ENCODE assay signal across 16 cellular contexts in genomic region chr17:4720787-4721186, GRCh38. TPM values are rescaled to one million over a fixed set of nuclear protein-coding genes. Genes with fewer than 3 reads are reported as not detected.
DNase-seq lines count a peak whose midpoint lies in the region; ATAC-seq and TF ChIP-seq lines count a peak whose summit lies in the region.
"Had no signal": no experiment of that assay in that cellular context is flagged by ENCODE, and none has a peak within 500 bp of the region (broad histone marks: within the 10 kb centered on the region; RNA-seq: fewer than 3 reads in every experiment).

No MANE protein-coding gene starts in this region.

- H3K27ac ChIP-seq in RWPE1 (peak overlapping the region; percentile 75), left lung (peak overlapping the region; percentile 55 to 59)
- H3K27ac ChIP-seq: GM23248, tibial artery had no signal

- POLR2A ChIA-PET in RWPE1 (lab: Yijun Ruan, JAX; ENCODE audit: low non-redundant PET) = no interaction called here

- intact Hi-C loops in left lung (cut with DNase I) = no loop called here

- peaks cover 63% of the 10 kb centered on the region for H3K4me1 Mint-ChIP-seq in activated CD8-positive, alpha-beta memory T cell treated with anti-CD3 and anti-CD28 coated beads, Interleukin-2, amount 10 ng/mL, durations not matched to agents 7 days and 5 days
- peaks cover 35% of the 10 kb centered on the region for H3K4me1 Mint-ChIP-seq in stimulated activated memory B cell treated with anti-CD40 and anti-IgM and Interleukin-4, amounts not matched to agents 10 μg/mL and 1 μg/mL and 100 μg/mL, for 72 hours

- H3K4me3 ChIP-seq in left lung = no peak overlapping the region
- H3K4me3 ChIP-seq: GM23248, tibial artery had no signal

- no peaks in the 10 kb centered on the region for H3K9me3 Mint-ChIP-seq in activated CD8-positive, alpha-beta memory T cell treated with anti-CD3 and anti-CD28 coated beads, Interleukin-2, amount 10 ng/mL, durations not matched to agents 7 days and 5 days (ENCODE audit: low read depth)
- H3K9me3 Mint-ChIP-seq in stimulated activated memory B cell treated with anti-CD40 and anti-IgM and Interleukin-4, amounts not matched to agents 10 μg/mL and 1 μg/mL and 100 μg/mL, for 72 hours = no peaks in the 10 kb centered on the region
- H3K9me3 Mint-ChIP-seq: activated naive CD4-positive, alpha-beta T cell treated with anti-CD3 and anti-CD28 coated beads for 36 hours had no signal

- peaks cover 61% of the 10 kb centered on the region for H3K36me3 Mint-ChIP-seq in activated CD8-positive, alpha-beta memory T cell treated with anti-CD3 and anti-CD28 coated beads, Interleukin-2, amount 10 ng/mL, durations not matched to agents 7 days and 5 days
- H3K36me3 Mint-ChIP-seq in stimulated activated memory B cell treated with anti-CD40 and anti-IgM and Interleukin-4, amounts not matched to agents 10 μg/mL and 1 μg/mL and 100 μg/mL, for 72 hours = peaks cover 47% of the 10 kb centered on the region

- H3K4me1 ChIP-seq in left lung = peaks cover 0 to 69% of the 10 kb centered on the region in 2 donors
- H3K4me1 ChIP-seq: tibial artery had no signal

- H3K27me3 Mint-ChIP-seq in activated CD8-positive, alpha-beta memory T cell treated with anti-CD3 and anti-CD28 coated beads, Interleukin-2, amount 10 ng/mL, durations not matched to agents 7 days and 5 days = no peaks in the 10 kb centered on the region
- no peaks in the 10 kb centered on the region for H3K27me3 Mint-ChIP-seq in stimulated activated memory B cell treated with anti-CD40 and anti-IgM and Interleukin-4, amounts not matched to agents 10 μg/mL and 1 μg/mL and 100 μg/mL, for 72 hours

- H3K9me3 ChIP-seq in left lung = no peaks in the 10 kb centered on the region
- H3K9me3 ChIP-seq: tibial artery had no signal

- CTCF ChIA-PET in activated CD8-positive, alpha-beta memory T cell treated with anti-CD3 and anti-CD28 coated beads, Interleukin-2, amount 10 ng/mL, durations not matched to agents 7 days and 5 days (lab: Charles Lee) = interaction anchor here (2.1 kb wide), 1 partner anchor 10 kb away, joined by 5 read pairs; no protein-coding TSS in a partner anchor
- CTCF ChIA-PET in RWPE1 (lab: Yijun Ruan, JAX) = interaction anchor here (1.0 kb wide), 1 partner anchor 156 kb away, joined by 5 read pairs; no protein-coding TSS in a partner anchor

- no peak for ATAC-seq in activated CD8-positive, alpha-beta memory T cell treated with anti-CD3 and anti-CD28 coated beads, Interleukin-2, amount 10 ng/mL, durations not matched to agents 7 days and 5 days
- ATAC-seq in left lung (no peak), HG03025 (IDR thresholded peaks at IDR 0.05; ENCODE audit: low FRiP score, unreplicated experiment) (no peak)
- no peak for ATAC-seq in stimulated activated memory B cell treated with anti-CD40 and anti-IgM and Interleukin-4, amounts not matched to agents 10 μg/mL and 1 μg/mL and 100 μg/mL, for 72 hours

- no peak for DNase-seq in activated CD8-positive, alpha-beta memory T cell treated with anti-CD3 and anti-CD28 coated beads, Interleukin-2, amount 10 ng/mL, durations not matched to agents 7 days and 5 days
- no peak for DNase-seq in activated CD8-positive, alpha-beta memory T cell treated with anti-CD3 and anti-CD28 coated beads, Interleukin-2, amount 50 U/mL, for 48 hours
- DNase-seq in RWPE1 (ENCODE audit: low spot score) (no peak), left lung (no peak), dedifferentiated amniotic fluid mesenchymal stem cell (ENCODE audit: extremely low spot score) (no peak), cerebellar cortex (ENCODE audit: low spot score) (no peak)
- DNase-seq: activated naive CD4-positive, alpha-beta T cell treated with anti-CD3 and anti-CD28 coated beads for 36 hours; COR-L47; effector CD4-positive, alpha-beta T cell; GDM1; GM23248; NCI-H1436 treated with DMSO at 0.1 percent for 48 hours; NCI-H2227 treated with DMSO at 0.1 percent for 48 hours; tibial artery had no signal

- H3K27ac Mint-ChIP-seq in activated CD8-positive, alpha-beta memory T cell treated with anti-CD3 and anti-CD28 coated beads, Interleukin-2, amount 10 ng/mL, durations not matched to agents 7 days and 5 days = peak overlapping the region; percentile 47
- H3K27ac Mint-ChIP-seq in stimulated activated memory B cell treated with anti-CD40 and anti-IgM and Interleukin-4, amounts not matched to agents 10 μg/mL and 1 μg/mL and 100 μg/mL, for 72 hours = peak overlapping the region; percentile 74

- H3K27me3 ChIP-seq in left lung = no peaks in the 10 kb centered on the region
- H3K27me3 ChIP-seq: tibial artery had no signal

- no peak overlapping the region for H3K4me3 Mint-ChIP-seq in activated CD8-positive, alpha-beta memory T cell treated with anti-CD3 and anti-CD28 coated beads, Interleukin-2, amount 10 ng/mL, durations not matched to agents 7 days and 5 days
- no peak overlapping the region for H3K4me3 Mint-ChIP-seq in stimulated activated memory B cell treated with anti-CD40 and anti-IgM and Interleukin-4, amounts not matched to agents 10 μg/mL and 1 μg/mL and 100 μg/mL, for 72 hours
- H3K4me3 Mint-ChIP-seq: activated naive CD4-positive, alpha-beta T cell treated with anti-CD3 and anti-CD28 coated beads for 36 hours had no signal

- H3K36me3 ChIP-seq in left lung = peaks cover 0 to 62% of the 10 kb centered on the region in 2 donors

- no peak for TF ChIP-seq CTCF in RWPE1 (conservative IDR thresholded peaks at IDR 0.05; ENCODE audit: low read depth)
- TF ChIP-seq CTCF in left lung (IDR thresholded peaks at IDR 0.05) = no peak

RNA-seq across cellular contexts. Expression of gene ARRB2, which starts 10.4 kb away (rescaled TPM):
- 100 to 1,000 TPM; 348 to 365 TPM for total RNA-seq in activated CD8-positive, alpha-beta memory T cell treated with anti-CD3 and anti-CD28 coated beads, Interleukin-2, amount 10 ng/mL, durations not matched to agents 7 days and 5 days
- 100 to 1,000 TPM in 1 of 2 donors, 10 to 100 TPM in 1; 91.8 to 240 TPM for total RNA-seq in left lung

RNA-seq across cellular contexts. Expression of gene MED11, which starts 10.4 kb away (rescaled TPM):
- 10 to 100 TPM; 23.6 to 26.1 TPM for total RNA-seq in activated CD8-positive, alpha-beta memory T cell treated with anti-CD3 and anti-CD28 coated beads, Interleukin-2, amount 10 ng/mL, durations not matched to agents 7 days and 5 days
- total RNA-seq in left lung = 10 to 100 TPM; 22.6 to 23.6 TPM

RNA-seq across cellular contexts. Expression of gene PELP1, which starts 16.9 kb away (rescaled TPM):
- total RNA-seq in activated CD8-positive, alpha-beta memory T cell treated with anti-CD3 and anti-CD28 coated beads, Interleukin-2, amount 10 ng/mL, durations not matched to agents 7 days and 5 days = 10 to 100 TPM; 88.5 to 96.9 TPM
- 10 to 100 TPM; 42.2 to 48.8 TPM for total RNA-seq in left lung

RNA-seq across cellular contexts. Expression of gene ZMYND15, which starts 18.8 kb away (rescaled TPM):
- under 1 TPM in 1 of 2 experiments, not detected in 1; 0.12 TPM for total RNA-seq in activated CD8-positive, alpha-beta memory T cell treated with anti-CD3 and anti-CD28 coated beads, Interleukin-2, amount 10 ng/mL, durations not matched to agents 7 days and 5 days
- 1 to 10 TPM; 4.1 to 5.2 TPM for total RNA-seq in left lung

RNA-seq across cellular contexts. Expression of gene CXCL16, which starts 18.9 kb away (rescaled TPM):
- total RNA-seq in activated CD8-positive, alpha-beta memory T cell treated with anti-CD3 and anti-CD28 coated beads, Interleukin-2, amount 10 ng/mL, durations not matched to agents 7 days and 5 days = under 1 TPM; 0.70 to 0.96 TPM
- total RNA-seq in left lung = 100 to 1,000 TPM; 122 to 147 TPM
